ENCODE assay signal across 8 cellular contexts in genomic region chr17:45948881-45949624, GRCh38. TPM values are rescaled to one million over a fixed set of nuclear protein-coding genes. Genes with fewer than 3 reads are reported as not detected.
DNase-seq lines count a peak whose midpoint lies in the region; ATAC-seq, FAIRE-seq and TF ChIP-seq lines count a peak whose summit lies in the region.

No MANE protein-coding gene starts in this region.

- H3K4me1 ChIP-seq in kidney (ENCODE audit: control insufficient read depth in 1 of 2, insufficient read depth in 1 of 2, low read depth in 1 of 2, low read length in 2 of 2): peaks cover 5 to 7% of the 10 kb centered on the region in 2 donors

- peak; percentile 76 for ATAC-seq in central memory CD8-positive, alpha-beta T cell (replicated peaks; ENCODE audit: extremely low read depth, poor library complexity, severe bottlenecking)
- ATAC-seq in GM21390 (IDR thresholded peaks at IDR 0.05; ENCODE audit: unreplicated experiment): no peak

- H3K9me3 ChIP-seq in kidney (ENCODE audit: control insufficient read depth in 1 of 2, low read length in 2 of 2): no peaks in the 10 kb centered on the region

- peaks cover 6% of the 10 kb centered on the region for H3K4me1 Mint-ChIP-seq in central memory CD8-positive, alpha-beta T cell

- no peak overlapping the region for H3K27ac Mint-ChIP-seq in central memory CD8-positive, alpha-beta T cell (ENCODE audit: low read depth)

- FAIRE-seq in kidney (lab: Jason Lieb, UNC): no peak

- no peaks in the 10 kb centered on the region for H3K36me3 ChIP-seq in kidney (ENCODE audit: control insufficient read depth in 1 of 2, insufficient read depth in 2 of 2, low read length in 2 of 2)

- intact Hi-C loops in kidney (cut with DNase I): no loop called here

- no peak overlapping the region for H3K9ac ChIP-seq in kidney (ENCODE audit: low read length in 2 of 2)

- peak overlapping the region; percentile 56 for H3K4me3 Mint-ChIP-seq in central memory CD8-positive, alpha-beta T cell

- DNase-seq in Daoy (ENCODE audit: low read depth) (peak; percentile 87), Kasumi-1 (lab: John Stamatoyannopoulos, UW) (peak; percentile 45 to 49), kidney (peak; percentile 92), SK-N-DZ (ENCODE audit: low spot score) (no peak)
- peak; percentile 46 for DNase-seq in activated CD4-positive, alpha-beta T cell treated with anti-CD3 and anti-CD28 coated beads for 1 hour
- peak; percentile 27 to 39 for DNase-seq in central memory CD8-positive, alpha-beta T cell (ENCODE audit: low spot score in 2 of 2)
- DNase-seq in stimulated activated CD4-positive, alpha-beta T cell treated with anti-CD3 and anti-CD28 coated beads, Interleukin-15, amount 100 ng/mL, for 48 hours (ENCODE audit: low read depth in 2 of 2): peak; percentile 17 to 52

- no peaks in the 10 kb centered on the region for H3K36me3 Mint-ChIP-seq in central memory CD8-positive, alpha-beta T cell (ENCODE audit: insufficient read depth)

- no peak overlapping the region for H3K27ac ChIP-seq in kidney (ENCODE audit: low read depth in 2 of 2, low read length in 2 of 2)

- peaks cover 41% of the 10 kb centered on the region for H3K27me3 Mint-ChIP-seq in central memory CD8-positive, alpha-beta T cell

- peak overlapping the region in 1 of 2 donors; percentile 32 for H3K4me3 ChIP-seq in kidney (ENCODE audit: low read length in 2 of 2)

- TF ChIP-seq CTCF in kidney (IDR thresholded peaks at IDR 0.05; ENCODE audit: borderline replicate concordance, extremely low read depth, insufficient read depth): peak; percentile 58

- no peaks in the 10 kb centered on the region for H3K9me3 Mint-ChIP-seq in central memory CD8-positive, alpha-beta T cell

RNA-seq across cellular contexts. Expression of gene STH, which starts 50.0 kb away (rescaled TPM):
- total RNA-seq in Daoy (2014; rRNA removed; shearing (Covaris generic)): not detected in 2 replicates
- total RNA-seq in kidney: not detected
- polyA plus RNA-seq in kidney (ENCODE audit: insufficient read depth, low read depth, low replicate concordance): not detected
- 1.5 TPM in 1 of 2 replicates, not detected in the other for polyA plus RNA-seq in SK-N-DZ (2014; cell fraction: cytosol; rRNA removed)
- 2.5 and 5.3 TPM in 2 replicates for polyA plus RNA-seq in SK-N-DZ (2014; cell fraction: nucleus; rRNA removed)

RNA-seq across cellular contexts. Expression of gene MAPT, which starts 54.7 kb away (rescaled TPM):
- 0.06 and 0.36 TPM in 2 replicates for total RNA-seq in Daoy (2014; rRNA removed; shearing (Covaris generic))
- 2.9 TPM for total RNA-seq in kidney
- 15.4 TPM for polyA plus RNA-seq in kidney (ENCODE audit: insufficient read depth, low read depth, low replicate concordance)
- polyA plus RNA-seq in SK-N-DZ (2014; cell fraction: cytosol; rRNA removed): 20.5 and 21.3 TPM in 2 replicates
- polyA plus RNA-seq in SK-N-DZ (2014; cell fraction: nucleus; rRNA removed): 9.5 and 12.6 TPM in 2 replicates
